ENCODE assay signal across 8 cellular contexts in the genomic region with DNA sequence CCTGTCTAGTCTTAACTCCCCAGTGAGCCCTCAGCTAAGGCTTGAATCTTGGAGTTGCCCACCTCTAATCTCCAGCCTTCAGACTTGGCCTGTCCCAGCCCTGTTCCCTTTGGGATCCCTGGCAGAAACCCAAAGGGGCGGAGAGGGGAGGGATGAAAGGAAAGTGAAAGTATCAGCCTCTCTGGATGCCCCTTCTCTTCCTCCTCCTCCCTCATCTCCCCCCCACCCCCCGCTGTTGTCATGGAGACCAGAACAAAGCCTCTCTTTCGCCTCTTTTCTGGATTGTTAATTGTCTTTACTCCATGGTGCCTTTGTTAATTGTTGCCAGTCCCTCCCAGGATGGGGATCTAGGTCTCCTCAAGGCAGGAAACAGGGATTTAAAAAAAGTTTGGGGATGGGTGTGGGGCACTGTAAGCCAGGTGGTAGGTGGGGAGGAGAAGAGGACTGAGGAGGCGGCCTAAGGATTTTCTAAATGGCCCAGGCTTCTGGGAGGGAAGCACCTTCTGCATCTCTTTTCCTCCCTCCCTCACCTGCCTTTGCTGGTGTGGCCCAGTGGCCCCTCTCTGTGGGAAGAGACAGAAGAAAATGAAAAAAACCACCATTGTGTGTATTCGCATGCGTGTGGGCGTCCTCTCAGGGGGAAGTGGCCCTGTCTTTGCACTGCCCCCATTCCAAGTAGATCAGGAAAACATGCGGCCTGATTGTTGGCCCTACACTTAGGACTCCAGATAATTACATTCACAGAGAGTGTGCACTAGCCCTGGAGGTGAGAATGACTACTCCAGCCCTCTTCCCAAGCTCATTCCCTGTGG. TPM values are rescaled to one million over a fixed set of nuclear protein-coding genes. Genes with fewer than 3 reads are reported as not detected.
DNase-seq lines count a peak whose midpoint lies in the region; ATAC-seq, FAIRE-seq and TF ChIP-seq lines count a peak whose summit lies in the region.

No MANE protein-coding gene starts in this region.

- no peaks in the 10 kb centered on the region for H3K9me3 ChIP-seq in SJCRH30 (replicated peaks)

- intact Hi-C loops in head of caudate nucleus (cut with DNase I) (no loop called here), posterior cingulate gyrus (cut with DNase I) (loop anchor here (2.0 kb wide), 1 partner anchor 69 kb away; no protein-coding TSS in a partner anchor)

- H3K4me3 ChIP-seq in SJCRH30, result no peak overlapping the region

- H3K4me1 ChIP-seq in SJCRH30, result peaks cover 8% of the 10 kb centered on the region

- no peak for FAIRE-seq in GM12891 (lab: Jason Lieb, UNC)

- no peaks in the 10 kb centered on the region for H3K27me3 ChIP-seq in SJCRH30

- no peak for ATAC-seq in GM21447 (IDR thresholded peaks at IDR 0.05; ENCODE audit: unreplicated experiment)

- no peak for DNase-seq in GM12891 (ENCODE audit: insufficient read length, low spot score)
- peak; percentile 34 to 62 for DNase-seq in SJCRH30
- peak in 40 of 42 donors; percentile 53 to 93 (median 77) for DNase-seq in head of caudate nucleus
- DNase-seq in posterior cingulate gyrus, result peak in 6 of 10 donors; percentile 46 to 92 (median 70)
- no peak for DNase-seq in HK-2 (ENCODE audit: unreplicated experiment)
- DNase-seq in GM10248 (ENCODE audit: extremely low spot score), result no peak
- no peak for DNase-seq in NCI-H1092 (lab: John Stamatoyannopoulos, UW)

- POLR2A ChIA-PET in GM10248 (lab: Yijun Ruan, JAX), result no interaction called here

- no peak overlapping the region for H3K27ac ChIP-seq in SJCRH30

- TF ChIP-seq POLR2A in GM12891 (IDR thresholded peaks at IDR 0.05; ENCODE audit: low read depth, low read length), result no peak

- no peak for TF ChIP-seq CTCF in GM10248 (IDR thresholded peaks at IDR 0.05; ENCODE audit: control extremely low read depth, extremely low read depth, low read depth, missing control alignments)

- H3K36me3 ChIP-seq in SJCRH30, result no peaks in the 10 kb centered on the region

- CTCF ChIA-PET in GM10248 (lab: Yijun Ruan, JAX), result no interaction called here

TF ChIP-seq in GM12891, 5 proteins besides CTCF, POLR2A, EP300 and RAD21:
- TF ChIP-seq POLR2AphosphoS5 (IDR thresholded peaks at IDR 0.05; ENCODE audit: low read depth, low read length) (no peak), SPI1 (IDR thresholded peaks at IDR 0.05; ENCODE audit: low read depth, low read length) (peak; percentile 10; the same call in 1 of the 2 replicates), POU2F2 (IDR thresholded peaks at IDR 0.05; ENCODE audit: low read depth, low read length) (no peak), PAX5 (IDR thresholded peaks at IDR 0.05; ENCODE audit: insufficient read depth, low read length, severe bottlenecking) (no peak), TAF1 (IDR thresholded peaks at IDR 0.05; ENCODE audit: low read depth, low read length) (no peak)

RNA-seq across cellular contexts. Expression of a gene that starts 7.5 kb away (rescaled TPM):
- 0.08 TPM for polyA plus RNA-seq in GM12891 (2012; ENCODE audit: low read depth, missing spikeins)
- total RNA-seq in SJCRH30 (2014; rRNA removed; shearing (Covaris generic)), result 28.9 and 35.1 TPM in 2 replicates

Comparison
In these comparisons a context has a peak if more than half of its experiments do, and no peak if none do; other contexts are left out.
1. DNase-seq: peak in SJCRH30 (2 of 2), head of caudate nucleus (40 of 42) and posterior cingulate gyrus (6 of 10); none in GM12891 (single experiment), HK-2 (single experiment), GM10248 (single experiment) and NCI-H1092 (single experiment).